In genomic region chr9:86731511-86731993, GRCh38 we compare ENCODE assay signal across 16 cellular contexts.
A peak's percentile ranks its signal among the peaks of the same experiment; 100 is the strongest.
DNase-seq lines count a peak whose midpoint lies in the region; ATAC-seq, FAIRE-seq and TF ChIP-seq lines count a peak whose summit lies in the region.
"Had no signal": no experiment of that assay in that cellular context is flagged by ENCODE, and none has a peak within 500 bp of the region (broad histone marks: within the 10 kb centered on the region; RNA-seq: fewer than 3 reads in every experiment).

No MANE protein-coding gene starts in this region.

- no TSS peak for BruUV-seq in IMR-90 (replicated peaks; lab: Mats Ljungman, UMichigan)

- peak; percentile 69 for ATAC-seq in IMR-90 (ENCODE audit: low read depth)
- ATAC-seq in thoracic aorta (ENCODE audit: insufficient number of reproducible peaks, low FRiP score, low read depth), result peak; percentile 54
- ATAC-seq in GM18517 (IDR thresholded peaks at IDR 0.05; ENCODE audit: unreplicated experiment), result no peak
- ATAC-seq in GM21825 (IDR thresholded peaks at IDR 0.05; ENCODE audit: unreplicated experiment), result no peak
- ATAC-seq: stimulated activated effector memory CD8-positive, alpha-beta T cell treated with anti-CD3 and anti-CD28 coated beads, Interleukin-12 subunit alpha, Interleukin-12 subunit beta, amount 100 ng/mL, for 72 hours had no signal

- H3K9ac ChIP-seq in IMR-90 (ENCODE audit: low read depth, low read length), result no peak overlapping the region

- intact Hi-C loops in IMR-90 (cut with micrococcal nuclease), result loop anchor here (5.0 kb wide), 1 partner anchor 216 kb away; the partner anchor contains the start of gene GAS1
- intact Hi-C loops in activated T-helper 1 cell treated with anti-CD3 and anti-CD28 coated beads, Interleukin-12 subunit alpha, Interleukin-12 subunit beta, Interleukin-2, Interleukin-4 antibody, amounts not matched to agents 30 ng/mL and 10 ng/mL and 1 ng/mL, durations not matched to agents 14 hours and 24 hours and 36 hours (cut with micrococcal nuclease), result no loop called here

- no peak overlapping the region for H4K8ac ChIP-seq in IMR-90 (ENCODE audit: low read depth in 2 of 2, low read length in 2 of 2)

- no peak overlapping the region for H2BK120ac ChIP-seq in IMR-90 (ENCODE audit: low read depth, low read length)

- no peak overlapping the region for H2AK5ac ChIP-seq in IMR-90 (ENCODE audit: low read depth, low read length)

- H3K4ac ChIP-seq in IMR-90 (ENCODE audit: low read depth, low read length), result no peak overlapping the region

- TF ChIP-seq CTCF in IMR-90 (conservative IDR thresholded peaks at IDR 0.05; ENCODE audit: low read depth, low read length) (no peak), bronchial epithelial cell (IDR thresholded peaks at IDR 0.05; ENCODE audit: insufficient read depth, low read length, severe bottlenecking) (no peak), thoracic aorta (IDR thresholded peaks at IDR 0.05) (no peak)

- no peak for TF ChIP-seq POLR2A in IMR-90 (IDR thresholded peaks at IDR 0.05; ENCODE audit: low read depth, low read length)

- H3K9me3 ChIP-seq in IMR-90 (ENCODE audit: control insufficient read depth, insufficient read depth, low read length) (no peaks in the 10 kb centered on the region), thoracic aorta (no peaks in the 10 kb centered on the region)

- no peaks in the 10 kb centered on the region for H3K27me3 ChIP-seq in IMR-90 (ENCODE audit: control insufficient read depth, insufficient read depth, low read length)
- no peaks in the 10 kb centered on the region for H3K27me3 ChIP-seq in bronchial epithelial cell (ENCODE audit: control insufficient read depth, insufficient read depth, low read length)
- no peaks in the 10 kb centered on the region for H3K27me3 ChIP-seq in thoracic aorta (replicated peaks; ENCODE audit: insufficient read depth)

- H3K27ac ChIP-seq in IMR-90 (ENCODE audit: insufficient read depth, low read length), result no peak overlapping the region
- H3K27ac ChIP-seq in thoracic aorta, result peak overlapping the region; percentile 57 to 62

- H3K14ac ChIP-seq in IMR-90 (replicated peaks; ENCODE audit: low read depth, low read length), result no peak overlapping the region

- H2BK5ac ChIP-seq in IMR-90 (ENCODE audit: low read depth, low read length, poor library complexity, severe bottlenecking), result peak overlapping the region; percentile 59

- no peak overlapping the region for H4K91ac ChIP-seq in IMR-90 (ENCODE audit: insufficient read depth, low read depth, low read length)

- no peak overlapping the region for H3K4me3 Mint-ChIP-seq in activated T-helper 1 cell treated with anti-CD3 and anti-CD28 coated beads, Interleukin-12 subunit alpha, Interleukin-12 subunit beta, Interleukin-2, Interleukin-4 antibody, amounts not matched to agents 30 ng/mL and 10 ng/mL and 1 ng/mL, durations not matched to agents 14 hours and 24 hours and 36 hours
- H3K4me3 Mint-ChIP-seq: CD14-positive monocyte; memory B cell; stimulated activated effector memory CD8-positive, alpha-beta T cell treated with anti-CD3 and anti-CD28 coated beads, Interleukin-12 subunit alpha, Interleukin-12 subunit beta, amount 100 ng/mL, for 72 hours had no signal

- H2BK20ac ChIP-seq in IMR-90 (ENCODE audit: low read depth, low read length), result peak overlapping the region; percentile 13; the same call in 1 of the 2 replicates

- H3K4me2 ChIP-seq in IMR-90 (ENCODE audit: low read depth, low read length), result no peak overlapping the region; the same call in 1 of the 2 replicates

- no peak overlapping the region for H2AK9ac ChIP-seq in IMR-90 (replicated peaks; ENCODE audit: low read depth, low read length, poor library complexity)

- H4K5ac ChIP-seq in IMR-90 (ENCODE audit: low read depth, low read length), result no peak overlapping the region

- H3K4me3 ChIP-seq in IMR-90 (ENCODE audit: insufficient read depth, low read depth, low read length) (no peak overlapping the region), bronchial epithelial cell (ENCODE audit: low read depth, low read length) (no peak overlapping the region), thoracic aorta (no peak overlapping the region)

- no peak overlapping the region for H3K56ac ChIP-seq in IMR-90 (ENCODE audit: extremely low read depth, insufficient read depth, low read length)

- H3K9me3 Mint-ChIP-seq in activated T-helper 1 cell treated with anti-CD3 and anti-CD28 coated beads, Interleukin-12 subunit alpha, Interleukin-12 subunit beta, Interleukin-2, Interleukin-4 antibody, amounts not matched to agents 30 ng/mL and 10 ng/mL and 1 ng/mL, durations not matched to agents 14 hours and 24 hours and 36 hours, result no peaks in the 10 kb centered on the region
- H3K9me3 Mint-ChIP-seq: stimulated activated effector memory CD8-positive, alpha-beta T cell treated with anti-CD3 and anti-CD28 coated beads, Interleukin-12 subunit alpha, Interleukin-12 subunit beta, amount 100 ng/mL, for 72 hours had no signal

- CTCF ChIA-PET in IMR-90 (lab: Yijun Ruan, JAX), result no interaction called here

- no peak overlapping the region for H3K27ac Mint-ChIP-seq in activated T-helper 1 cell treated with anti-CD3 and anti-CD28 coated beads, Interleukin-12 subunit alpha, Interleukin-12 subunit beta, Interleukin-2, Interleukin-4 antibody, amounts not matched to agents 30 ng/mL and 10 ng/mL and 1 ng/mL, durations not matched to agents 14 hours and 24 hours and 36 hours
- H3K27ac Mint-ChIP-seq: CD14-positive monocyte; memory B cell; stimulated activated effector memory CD8-positive, alpha-beta T cell treated with anti-CD3 and anti-CD28 coated beads, Interleukin-12 subunit alpha, Interleukin-12 subunit beta, amount 100 ng/mL, for 72 hours had no signal

- H3K4me1 ChIP-seq in IMR-90 (ENCODE audit: control insufficient read depth, insufficient read depth, low read length), result peaks cover 16% of the 10 kb centered on the region
- peaks cover 14 to 37% of the 10 kb centered on the region in 2 donors for H3K4me1 ChIP-seq in thoracic aorta (ENCODE audit: control insufficient read depth in 1 of 2, low read depth in 2 of 2)

- peaks cover 14% of the 10 kb centered on the region for H3K9me1 ChIP-seq in IMR-90 (ENCODE audit: insufficient read depth, low read length)

- H2AFZ ChIP-seq in IMR-90 (replicated peaks; ENCODE audit: low read length, poor library complexity), result no peak overlapping the region

- H3K36me3 ChIP-seq in IMR-90 (ENCODE audit: control insufficient read depth, insufficient read depth, low read length) (no peaks in the 10 kb centered on the region), bronchial epithelial cell (ENCODE audit: control insufficient read depth, insufficient read depth, low read length) (no peaks in the 10 kb centered on the region), thoracic aorta (no peaks in the 10 kb centered on the region)

- no peak overlapping the region for H3K18ac ChIP-seq in IMR-90 (ENCODE audit: low read depth, low read length)

- peak; percentile 78 for DNase-seq in IMR-90
- peak; percentile 59 for DNase-seq in bronchial epithelial cell (ENCODE audit: low read depth)
- DNase-seq in iris pigment epithelial cell (ENCODE audit: low read depth), result peak; percentile 73
- DNase-seq in thoracic aorta (ENCODE audit: low spot score), result no peak
- no peak for DNase-seq in activated T-helper 1 cell treated with anti-CD3 and anti-CD28 coated beads, Interleukin-12 subunit alpha, Interleukin-12 subunit beta, Interleukin-2, Interleukin-4 antibody, amounts not matched to agents 30 ng/mL and 10 ng/mL and 1 ng/mL, durations not matched to agents 14 hours and 24 hours and 36 hours (ENCODE audit: low spot score)
- DNase-seq in activated T-cell treated with anti-CD3 and anti-CD28 coated beads, Interleukin-2, amount 50 U/mL, for 48 hours, result no peak
- DNase-seq: activated CD4-positive, CD25-positive, alpha-beta regulatory T cell treated with anti-CD3 and anti-CD28 coated beads, Interleukin-2, amount 50 U/mL, for 72 hours; effector memory CD4-positive, alpha-beta T cell; NCI-H1092; posterior cingulate gyrus; stimulated activated CD4-positive, alpha-beta T cell treated with anti-CD3 and anti-CD28 coated beads, Interleukin-4, amount 100 ng/mL, for 1 hour had no signal

- no peak overlapping the region for H3K23ac ChIP-seq in IMR-90 (ENCODE audit: low read depth, low read length)

- TF ChIP-seq RAD21 in IMR-90 (IDR thresholded peaks at IDR 0.05; ENCODE audit: low read length), result no peak

- H3K36me3 Mint-ChIP-seq in activated T-helper 1 cell treated with anti-CD3 and anti-CD28 coated beads, Interleukin-12 subunit alpha, Interleukin-12 subunit beta, Interleukin-2, Interleukin-4 antibody, amounts not matched to agents 30 ng/mL and 10 ng/mL and 1 ng/mL, durations not matched to agents 14 hours and 24 hours and 36 hours (ENCODE audit: low read depth), result no peaks in the 10 kb centered on the region
- H3K36me3 Mint-ChIP-seq: CD14-positive monocyte; memory B cell; stimulated activated effector memory CD8-positive, alpha-beta T cell treated with anti-CD3 and anti-CD28 coated beads, Interleukin-12 subunit alpha, Interleukin-12 subunit beta, amount 100 ng/mL, for 72 hours had no signal

- no peaks in the 10 kb centered on the region for H4K20me1 ChIP-seq in IMR-90 (ENCODE audit: insufficient read depth, low read length)

- no peak for FAIRE-seq in bronchial epithelial cell (lab: Jason Lieb, UNC)

- H3K4me1 Mint-ChIP-seq in activated T-helper 1 cell treated with anti-CD3 and anti-CD28 coated beads, Interleukin-12 subunit alpha, Interleukin-12 subunit beta, Interleukin-2, Interleukin-4 antibody, amounts not matched to agents 30 ng/mL and 10 ng/mL and 1 ng/mL, durations not matched to agents 14 hours and 24 hours and 36 hours (ENCODE audit: low read depth), result no peaks in the 10 kb centered on the region
- H3K4me1 Mint-ChIP-seq: CD14-positive monocyte; memory B cell; stimulated activated effector memory CD8-positive, alpha-beta T cell treated with anti-CD3 and anti-CD28 coated beads, Interleukin-12 subunit alpha, Interleukin-12 subunit beta, amount 100 ng/mL, for 72 hours had no signal

- no peak overlapping the region for H2BK15ac ChIP-seq in IMR-90 (ENCODE audit: low read depth, low read length)

- in situ Hi-C loops in IMR-90 (cut with MboI; ENCODE audit: low sequenced_read_pairs), result no loop called here

- POLR2A ChIA-PET in IMR-90 (lab: Charles Lee; ENCODE audit: unreplicated experiment), result interaction anchor here (0.5 kb wide), 1 partner anchor 20 kb away, joined by 8 read pairs; no protein-coding TSS in a partner anchor

- H3K79me1 ChIP-seq in IMR-90 (ENCODE audit: low read depth in 1 of 2, low read length in 2 of 2), result no peaks in the 10 kb centered on the region

- dilution Hi-C loops in IMR-90 (cut with HindIII; ENCODE audit: low sequenced_read_pairs, unreplicated experiment), result no loop called here

- peaks cover 1% of the 10 kb centered on the region for H3K27me3 Mint-ChIP-seq in activated T-helper 1 cell treated with anti-CD3 and anti-CD28 coated beads, Interleukin-12 subunit alpha, Interleukin-12 subunit beta, Interleukin-2, Interleukin-4 antibody, amounts not matched to agents 30 ng/mL and 10 ng/mL and 1 ng/mL, durations not matched to agents 14 hours and 24 hours and 36 hours (ENCODE audit: insufficient read depth)
- H3K27me3 Mint-ChIP-seq: memory B cell had no signal

- WGBS in IMR-90 (ENCODE audit: extremely low coverage in 2 of 2, insufficient read length in 1 of 2), 2 experiments, result no CpG with 5 or more reads among the region's 2 CpGs

TF ChIP-seq in IMR-90, 13 proteins besides CTCF, POLR2A, EP300 and RAD21 (continues in another document):
- TF ChIP-seq FOS (IDR thresholded peaks at IDR 0.05; ENCODE audit: low read depth, low read length) (no peak), RFX5 (IDR thresholded peaks at IDR 0.05; ENCODE audit: low read depth, low read length) (no peak)

Comparison
In these comparisons a context has a peak if more than half of its experiments do, and no peak if none do; other contexts are left out.
1. ATAC-seq: peak in IMR-90 (single experiment) and thoracic aorta (single experiment); none in GM18517 (single experiment) and GM21825 (single experiment).
2. DNase-seq: peak in IMR-90 (single experiment), bronchial epithelial cell (single experiment) and iris pigment epithelial cell (single experiment); none in thoracic aorta (single experiment), activated T-helper 1 cell treated with anti-CD3 and anti-CD28 coated beads, Interleukin-12 subunit alpha, Interleukin-12 subunit beta, Interleukin-2, Interleukin-4 antibody, amounts not matched to agents 30 ng/mL and 10 ng/mL and 1 ng/mL, durations not matched to agents 14 hours and 24 hours and 36 hours (single experiment) and activated T-cell treated with anti-CD3 and anti-CD28 coated beads, Interleukin-2, amount 50 U/mL, for 48 hours (0 of 2).